6 cellular contexts compared by ENCODE assay signal in the genomic region with DNA sequence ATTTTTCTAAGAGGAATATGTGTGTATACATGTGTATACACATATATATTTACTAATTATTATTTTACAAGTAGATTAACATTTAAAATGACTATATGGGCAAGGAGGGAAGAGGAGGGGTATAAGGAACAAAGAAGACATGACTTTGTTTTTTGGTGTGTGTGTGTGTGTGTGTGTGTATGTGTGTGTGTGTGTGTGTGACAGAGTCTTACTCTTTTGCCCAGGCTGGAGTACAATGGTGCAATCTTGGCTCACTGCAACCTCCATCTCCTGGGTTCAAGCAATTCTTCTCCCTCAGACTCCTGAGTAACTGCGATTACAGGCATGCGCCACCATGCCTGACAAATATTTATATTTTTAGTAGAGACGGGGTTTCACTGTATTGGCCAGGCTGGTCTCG.
"Had no signal": no experiment of that assay in that cellular context is flagged by ENCODE, and none has a peak within 500 bp of the region (broad histone marks: within the 10 kb centered on the region; RNA-seq: fewer than 3 reads in every experiment).

No MANE protein-coding gene starts in this region.

- H3K4me3 ChIP-seq: GM23338 had no signal

- H2AFZ ChIP-seq: GM23338 had no signal

- H3K9me3 Mint-ChIP-seq: GM23338, HFFc6 had no signal

- H3K4me3 Mint-ChIP-seq: GM23338, H9, HFFc6 had no signal

- ATAC-seq: GM23338 had no signal

- DNase-seq: H9, HCEC 1CT, HFFc6, IMR-90, KBM-7 had no signal

- H3K27ac Mint-ChIP-seq: GM23338, H9, HFFc6 had no signal
